21 cellular contexts compared by ENCODE assay signal in the genomic region with DNA sequence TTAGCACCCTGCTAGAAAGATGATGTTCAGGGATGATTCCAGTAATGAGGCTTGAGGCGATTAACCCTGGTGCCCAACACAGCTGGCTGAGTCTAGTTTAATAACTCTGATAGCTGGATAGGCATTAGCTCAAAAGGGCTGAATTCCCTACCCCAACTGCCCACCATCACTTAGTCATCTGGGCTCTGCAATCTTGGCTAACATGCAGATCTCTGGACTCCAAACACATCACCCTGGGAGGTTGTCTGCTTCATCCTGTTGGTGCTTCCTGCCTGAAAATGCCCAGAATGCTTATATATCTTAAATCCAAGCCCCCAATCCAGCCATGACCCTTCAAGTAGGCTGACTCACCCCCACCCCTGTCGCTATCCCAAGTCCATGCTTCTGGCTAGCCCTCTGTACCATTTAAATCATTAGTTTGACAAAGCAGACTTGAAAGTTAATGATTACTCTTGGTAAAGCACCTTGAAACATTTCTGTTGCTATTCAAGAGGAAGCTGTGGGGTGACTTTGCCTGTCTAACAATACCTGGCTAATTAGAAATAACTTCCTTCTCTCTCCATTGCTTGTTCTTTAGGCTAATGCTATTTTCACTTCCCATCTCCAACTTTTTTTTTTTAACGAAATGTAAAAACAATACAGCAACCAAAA.
A peak's percentile ranks its signal among the peaks of the same experiment; 100 is the strongest.
DNase-seq lines count a peak whose midpoint lies in the region; ATAC-seq, FAIRE-seq and TF ChIP-seq lines count a peak whose summit lies in the region.
"Had no signal": no experiment of that assay in that cellular context is flagged by ENCODE, and none has a peak within 500 bp of the region (broad histone marks: within the 10 kb centered on the region; RNA-seq: fewer than 3 reads in every experiment).

No MANE protein-coding gene starts in this region.

- peaks cover 3% of the 10 kb centered on the region for H3K36me3 Mint-ChIP-seq in mesothelial cell of epicardium
- H3K36me3 Mint-ChIP-seq: CD14-positive monocyte, IgD-negative memory B cell had no signal

- peaks cover 8% of the 10 kb centered on the region for H3K9me3 Mint-ChIP-seq in mesothelial cell of epicardium

- no peaks in the 10 kb centered on the region for H3K4me1 Mint-ChIP-seq in mesothelial cell of epicardium
- H3K4me1 Mint-ChIP-seq: CD14-positive monocyte, IgD-negative memory B cell had no signal

- no peak overlapping the region for H3K27ac Mint-ChIP-seq in mesothelial cell of epicardium
- H3K27ac Mint-ChIP-seq: CD14-positive monocyte, HFFc6, IgD-negative memory B cell had no signal

- H2AFZ ChIP-seq in GM12878 (ENCODE audit: control insufficient read depth, low read depth, low read length) (no peak overlapping the region), osteoblast (ENCODE audit: low read length) (no peak overlapping the region)
- H2AFZ ChIP-seq: GM23248 had no signal

- POLR2A ChIA-PET in GM12878 (lab: Charles Lee): interaction anchor here (0.6 kb wide), 1 partner anchor 109 kb away, joined by 3 read pairs; no protein-coding TSS in a partner anchor

- CTCF ChIA-PET in GM12878 (lab: Yijun Ruan, JAX): no interaction called here

- H3K4me2 ChIP-seq in GM12878 (ENCODE audit: control insufficient read depth, insufficient read depth) (no peak overlapping the region), osteoblast (ENCODE audit: insufficient read depth, low read length) (no peak overlapping the region)
- H3K4me2 ChIP-seq: A549 had no signal

- H3K4me3 ChIP-seq in GM12878 (no peak overlapping the region), left lung (no peak overlapping the region), osteoblast (ENCODE audit: insufficient read depth, low read length) (no peak overlapping the region)
- H3K4me3 ChIP-seq: A549, GM23248, SJCRH30 had no signal

- H3K79me2 ChIP-seq in GM12878 (ENCODE audit: control insufficient read depth, insufficient read depth, low read length) (no peaks in the 10 kb centered on the region), osteoblast (ENCODE audit: insufficient read depth, low read length) (no peaks in the 10 kb centered on the region)

- intact Hi-C loops in GM12878 (cut with micrococcal nuclease; ENCODE audit: unreplicated experiment): no loop called here
- intact Hi-C loops in left lung (cut with DNase I): no loop called here

- H3K27ac ChIP-seq in GM12878 (ENCODE audit: control insufficient read depth, insufficient read depth) (no peak overlapping the region), left lung (no peak overlapping the region), osteoblast (ENCODE audit: low read depth, low read length) (no peak overlapping the region)
- H3K27ac ChIP-seq: A549, GM23248, SJCRH30 had no signal

- BruUV-seq in GM12878 (replicated peaks; lab: Mats Ljungman, UMichigan): no TSS peak

- no peak for TF ChIP-seq EP300 in GM12878 (IDR thresholded peaks at IDR 0.05; ENCODE audit: borderline replicate concordance in 1 of 2, control insufficient read depth in 1 of 2, low read depth in 2 of 2, low read length in 2 of 2)

- H3K4me1 ChIP-seq in GM12878 (ENCODE audit: control insufficient read depth, insufficient read depth, low read length) (no peaks in the 10 kb centered on the region), left lung (no peaks in the 10 kb centered on the region), osteoblast (ENCODE audit: insufficient read depth, low read length) (no peaks in the 10 kb centered on the region)
- H3K4me1 ChIP-seq: A549, SJCRH30 had no signal

- no peaks in the 10 kb centered on the region for H3K9me3 ChIP-seq in GM12878 (replicated peaks; ENCODE audit: control insufficient read depth, insufficient read depth, low read length)
- H3K9me3 ChIP-seq in left lung: peaks cover 0 to 12% of the 10 kb centered on the region in 2 donors
- no peaks in the 10 kb centered on the region for H3K9me3 ChIP-seq in osteoblast (ENCODE audit: low read depth, low read length)
- H3K9me3 ChIP-seq: A549, SJCRH30 had no signal

- TF ChIP-seq RAD21 in GM12878 (IDR thresholded peaks at IDR 0.05; ENCODE audit: insufficient read depth, low read depth, low read length): no peak

- H4K20me1 ChIP-seq in GM12878 (ENCODE audit: control insufficient read depth, insufficient read depth) (no peaks in the 10 kb centered on the region), osteoblast (ENCODE audit: insufficient read depth, low read length) (no peaks in the 10 kb centered on the region)

- H3K9ac ChIP-seq in GM12878 (ENCODE audit: control insufficient read depth, insufficient read depth, low read length): no peak overlapping the region
- H3K9ac ChIP-seq: GM23248 had no signal

- TF ChIP-seq CTCF in GM12878 (IDR thresholded peaks at IDR 0.05 in 2 of 3, conservative IDR thresholded peaks at IDR 0.05 in 1 of 3; ENCODE audit: control insufficient read depth in 2 of 3, extremely low read depth in 1 of 3, insufficient read depth in 1 of 3, low read depth in 3 of 3, low read length in 3 of 3): no peak
- TF ChIP-seq CTCF in left lung (IDR thresholded peaks at IDR 0.05): no peak
- TF ChIP-seq CTCF in mesothelial cell of epicardium (IDR thresholded peaks at IDR 0.05; ENCODE audit: unreplicated experiment): no peak
- no peak for TF ChIP-seq CTCF in osteoblast (IDR thresholded peaks at IDR 0.05; ENCODE audit: extremely low read depth, low read depth, low read length)

- no peak for FAIRE-seq in GM12878 (lab: Jason Lieb, UNC)

- in situ Hi-C loops in GM12878 (cut with MboI): no loop called here

- H3K27me3 ChIP-seq in GM12878 (replicated peaks in 1 of 2; ENCODE audit: control insufficient read depth in 2 of 2, insufficient read depth in 2 of 2, low read length in 1 of 2) (no peaks in the 10 kb centered on the region), left lung (no peaks in the 10 kb centered on the region), osteoblast (ENCODE audit: insufficient read depth, low read length) (no peaks in the 10 kb centered on the region)
- H3K27me3 ChIP-seq: SJCRH30 had no signal

- TF ChIP-seq POLR2A in GM12878 (IDR thresholded peaks at IDR 0.05; ENCODE audit: low read depth, low read length): no peak

- peaks cover 38% of the 10 kb centered on the region for H3K27me3 Mint-ChIP-seq in mesothelial cell of epicardium (ENCODE audit: low read depth)

- RAD21 ChIA-PET in GM12878 (lab: Charles Lee; ENCODE audit: unreplicated experiment): no interaction called here

- SMC1A ChIA-PET in GM12878 (lab: Charles Lee; ENCODE audit: uncharacterized antibody, unreplicated experiment): no interaction called here

- ATAC-seq in GM21619 (IDR thresholded peaks at IDR 0.05; ENCODE audit: unreplicated experiment): peak; percentile 60
- ATAC-seq in GM12878: peak; percentile 58
- peak; percentile 43 for ATAC-seq in left lung
- no peak for ATAC-seq in GM18873 (IDR thresholded peaks at IDR 0.05; ENCODE audit: low FRiP score, unreplicated experiment)
- ATAC-seq: A549 had no signal

- H3K36me3 ChIP-seq in GM12878 (ENCODE audit: control insufficient read depth in 2 of 2, insufficient read depth in 2 of 2, low read length in 1 of 2) (no peaks in the 10 kb centered on the region), left lung (no peaks in the 10 kb centered on the region), osteoblast (ENCODE audit: insufficient read depth, low read length) (no peaks in the 10 kb centered on the region)
- H3K36me3 ChIP-seq: SJCRH30 had no signal

- 11% methylated on average over 3 of the region's 3 CpGs for WGBS in GM12878 (ENCODE audit: insufficient coverage, insufficient replicate concordance, low lambda C conversion rate, missing lambda C conversion rate)

- H3K4me3 Mint-ChIP-seq in mesothelial cell of epicardium: no peak overlapping the region
- H3K4me3 Mint-ChIP-seq: CD14-positive monocyte, HFFc6, IgD-negative memory B cell had no signal

- DNase-seq in Daoy (ENCODE audit: low read depth): peak; percentile 4
- peak; percentile 11 for DNase-seq in GM12878 (ENCODE audit: low read depth, low spot score)
- no peak for DNase-seq in left lung
- DNase-seq in mesothelial cell of epicardium (ENCODE audit: low spot score in 2 of 2, unreplicated experiment in 2 of 2): no peak
- no peak for DNase-seq in NCI-H2196 treated with DMSO at 0.1 percent for 48 hours (lab: John Stamatoyannopoulos, UW; ENCODE audit: unreplicated experiment)
- no peak for DNase-seq in osteoblast (ENCODE audit: insufficient read length, low spot score, missing footprints)
- DNase-seq: DND-41, GF-D8, GM23248, HFFc6, MV-4-11, NCI-H1436, NCI-H2081 treated with DMSO at 0.1 percent for 48 hours, NCI-H2227 treated with DMSO at 0.1 percent for 48 hours, NCI-H524 treated with DMSO at 0.1 percent for 48 hours, SJCRH30 had no signal

TF ChIP-seq in GM12878, 131 proteins besides CTCF, POLR2A, EP300 and RAD21:
- 0 out of 2 replicates have a peak, but pooled peaks have one; percentile 13 for TF ChIP-seq IKZF1 (conservative IDR thresholded peaks at IDR 0.05)
- peak; percentile 72 for TF ChIP-seq MTA2 (IDR thresholded peaks at IDR 0.05; ENCODE audit: low read depth)
- TF ChIP-seq PML (IDR thresholded peaks at IDR 0.05; ENCODE audit: low read length): no peak
- TF ChIP-seq IKZF2 (IDR thresholded peaks at IDR 0.05): peak; percentile 8 to 18; a peak in 1 of 4 replicates

Comparison
In these comparisons a context has a peak if more than half of its experiments do, and no peak if none do; other contexts are left out.
1. DNase-seq: peak in Daoy (single experiment) and GM12878 (single experiment); none in left lung (0 of 2), mesothelial cell of epicardium (0 of 2), NCI-H2196 treated with DMSO at 0.1 percent for 48 hours (single experiment) and osteoblast (single experiment).